19 cellular contexts compared by ENCODE assay signal in the genomic region with DNA sequence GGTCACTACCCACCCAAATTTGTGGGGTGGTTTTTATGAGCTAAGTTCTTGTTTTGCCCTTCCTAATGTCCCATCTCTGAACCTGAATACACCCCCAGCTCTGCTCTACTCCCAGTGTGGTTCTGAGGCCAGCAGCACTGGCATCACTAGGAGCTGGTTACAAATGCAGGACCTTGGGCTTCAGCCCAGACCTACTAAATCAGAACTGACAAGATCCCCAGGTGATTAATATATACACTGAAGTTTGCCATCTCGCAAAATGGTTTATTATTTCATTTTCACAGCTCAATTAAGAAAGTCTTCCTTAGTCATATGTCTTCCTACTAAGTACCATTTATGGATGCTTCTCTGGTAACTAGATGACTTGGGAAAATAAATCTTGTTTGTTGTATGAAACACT.
DNase-seq lines count a peak whose midpoint lies in the region; ATAC-seq and TF ChIP-seq lines count a peak whose summit lies in the region.
"Had no signal": no experiment of that assay in that cellular context is flagged by ENCODE, and none has a peak within 500 bp of the region (broad histone marks: within the 10 kb centered on the region; RNA-seq: fewer than 3 reads in every experiment).

No MANE protein-coding gene starts in this region.

- no peak for TF ChIP-seq CTCF in body of pancreas (IDR thresholded peaks at IDR 0.05)

- H3K4me3 Mint-ChIP-seq in activated CD4-positive, alpha-beta T cell treated with anti-CD3 and anti-CD28 coated beads for 36 hours, result peak overlapping the region; percentile 57
- H3K4me3 Mint-ChIP-seq: brain, natural killer cell had no signal

- TF ChIP-seq POLR2A in body of pancreas (IDR thresholded peaks at IDR 0.05), result no peak

- H3K27ac ChIP-seq in Karpas-422 (ENCODE audit: low read length), result peak overlapping the region; percentile 91
- peak overlapping the region in 2 of 4 donors; percentile 65 to 69 for H3K27ac ChIP-seq in body of pancreas

- no peaks in the 10 kb centered on the region for H3K27me3 ChIP-seq in Karpas-422 (ENCODE audit: low read length)
- H3K27me3 ChIP-seq in body of pancreas, result no peaks in the 10 kb centered on the region
- H3K27me3 ChIP-seq: tibial artery had no signal

- no peak overlapping the region for H2AFZ ChIP-seq in Karpas-422 (ENCODE audit: low read length)

- H3K36me3 Mint-ChIP-seq in activated CD4-positive, alpha-beta T cell treated with anti-CD3 and anti-CD28 coated beads for 36 hours (ENCODE audit: low read depth), result peaks cover 9% of the 10 kb centered on the region
- H3K36me3 Mint-ChIP-seq: brain, natural killer cell had no signal

- H3K36me3 ChIP-seq in Karpas-422 (ENCODE audit: insufficient read depth, low read length), result 0 out of 2 replicates have a peak, but pooled peaks cover 2% of the 10 kb centered on the region
- no peaks in the 10 kb centered on the region for H3K36me3 ChIP-seq in body of pancreas (replicated peaks in 1 of 2; ENCODE audit: insufficient read depth in 1 of 2, low read depth in 2 of 2)
- H3K36me3 ChIP-seq: tibial artery had no signal

- H4K20me1 ChIP-seq in Karpas-422 (ENCODE audit: insufficient read depth, low read depth, low read length), result peaks cover 27% of the 10 kb centered on the region; the same call in 1 of the 2 replicates

- no peak for ATAC-seq in activated CD4-positive, alpha-beta T cell treated with anti-CD3 and anti-CD28 coated beads for 36 hours
- ATAC-seq in body of pancreas, result peak; percentile 54
- ATAC-seq in GM19452 (IDR thresholded peaks at IDR 0.05; ENCODE audit: unreplicated experiment), result no peak
- no peak for ATAC-seq in HG02798 (IDR thresholded peaks at IDR 0.05; ENCODE audit: poor library complexity, unreplicated experiment)
- ATAC-seq: natural killer cell had no signal

- 16 to 26% methylated on average over 1 of the region's 1 CpG for WGBS in body of pancreas, 2 donors

- peak overlapping the region; percentile 50; the same call in 1 of the 2 replicates for H3K9ac ChIP-seq in Karpas-422 (ENCODE audit: low read length)

- CTCF ChIA-PET in activated CD4-positive, alpha-beta T cell treated with anti-CD3 and anti-CD28 coated beads for 36 hours (lab: Charles Lee), result interaction anchor here (0.7 to 0.8 kb wide), 3 partner anchors 10 to 411 kb away, joined by 3 to 4 read pairs (median 3); no protein-coding TSS in a partner anchor

- intact Hi-C loops in activated CD4-positive, alpha-beta T cell treated with anti-CD3 and anti-CD28 coated beads for 36 hours (cut with DNase I, micrococcal nuclease), result loop anchor here (2.0 to 5.0 kb wide), 3 partner anchors 64 to 496 kb away; no protein-coding TSS in a partner anchor
- intact Hi-C loops in body of pancreas (cut with DNase I), result no loop called here

- POLR2A ChIA-PET in activated CD4-positive, alpha-beta T cell treated with anti-CD3 and anti-CD28 coated beads for 36 hours (lab: Charles Lee), result interaction anchor here (0.6 to 1.2 kb wide), 2 partner anchors 46 to 506 kb away, joined by 3 read pairs; no protein-coding TSS in a partner anchor

- H3K4me1 Mint-ChIP-seq in activated CD4-positive, alpha-beta T cell treated with anti-CD3 and anti-CD28 coated beads for 36 hours, result peaks cover 93% of the 10 kb centered on the region

- no peaks in the 10 kb centered on the region for H3K27me3 Mint-ChIP-seq in activated CD4-positive, alpha-beta T cell treated with anti-CD3 and anti-CD28 coated beads for 36 hours
- H3K27me3 Mint-ChIP-seq: brain had no signal

- peak overlapping the region; percentile 89 for H3K27ac Mint-ChIP-seq in activated CD4-positive, alpha-beta T cell treated with anti-CD3 and anti-CD28 coated beads for 36 hours

- H3K4me1 ChIP-seq in Karpas-422 (ENCODE audit: low read length) (peaks cover 99% of the 10 kb centered on the region), body of pancreas (peaks cover 59% of the 10 kb centered on the region)

- no peaks in the 10 kb centered on the region for H3K9me2 ChIP-seq in Karpas-422 (replicated peaks; ENCODE audit: insufficient read depth, low read length)

- H3K9me3 Mint-ChIP-seq in activated CD4-positive, alpha-beta T cell treated with anti-CD3 and anti-CD28 coated beads for 36 hours (ENCODE audit: low read depth), result no peaks in the 10 kb centered on the region
- H3K9me3 Mint-ChIP-seq: brain, natural killer cell had no signal

- H3K79me2 ChIP-seq in Karpas-422 (ENCODE audit: low read length), result peaks cover 99% of the 10 kb centered on the region

- DNase-seq in activated CD4-positive, alpha-beta T cell treated with anti-CD3 and anti-CD28 coated beads for 36 hours, result no peak
- DNase-seq in activated CD4-positive, alpha-beta T cell treated with anti-CD3 and anti-CD28 coated beads for 4 hours, result no peak
- DNase-seq in Karpas-422, result no peak
- peak in 3 of 4 donors; percentile 29 to 50 (median 34) for DNase-seq in body of pancreas
- peak; percentile 33 for DNase-seq in renal cortical epithelial cell (ENCODE audit: low read depth)
- no peak for DNase-seq in DMS153 (lab: John Stamatoyannopoulos, UW)
- DNase-seq: 8988T; activated CD8-positive, alpha-beta memory T cell treated with anti-CD3 and anti-CD28 coated beads, Interleukin-2, amount 50 U/mL, for 4 hours; COR-L47; kidney glomerular epithelial cell; natural killer cell; NCI-H1694 treated with DMSO at 0.1 percent for 48 hours; NCI-H69; SHP77 treated with DMSO at 0.1 percent for 48 hours; small intestine; tibial artery had no signal

- H3K9me3 ChIP-seq in Karpas-422 (ENCODE audit: low read length) (no peaks in the 10 kb centered on the region), body of pancreas (no peaks in the 10 kb centered on the region)
- H3K9me3 ChIP-seq: tibial artery had no signal

- H3K4me3 ChIP-seq in Karpas-422 (ENCODE audit: low read length), result peak overlapping the region; percentile 19
- no peak overlapping the region for H3K4me3 ChIP-seq in body of pancreas

- H3K4me2 ChIP-seq in Karpas-422 (ENCODE audit: low read depth, low read length, poor library complexity, severe bottlenecking), result peak overlapping the region; percentile 70

Comparison
In these comparisons a context has a peak if more than half of its experiments do, and no peak if none do; other contexts are left out.
1. DNase-seq: peak in body of pancreas (3 of 4) and renal cortical epithelial cell (single experiment); none in activated CD4-positive, alpha-beta T cell treated with anti-CD3 and anti-CD28 coated beads for 36 hours (single experiment), activated CD4-positive, alpha-beta T cell treated with anti-CD3 and anti-CD28 coated beads for 4 hours (0 of 2), Karpas-422 (single experiment) and DMS153 (single experiment).